In genomic region chr1:230701434-230701833, GRCh38 we compare ENCODE assay signal across 22 cellular contexts. TPM values are rescaled to one million over a fixed set of nuclear protein-coding genes. Genes with fewer than 3 reads are reported as not detected.
"Had no signal": no experiment of that assay in that cellular context is flagged by ENCODE, and none has a peak within 500 bp of the region (broad histone marks: within the 10 kb centered on the region; RNA-seq: fewer than 3 reads in every experiment).

No MANE protein-coding gene starts in this region.

- H3K27me3 ChIP-seq: heart right ventricle, right atrium auricular region, testis, tibial nerve, upper lobe of right lung, vagina had no signal

- H3K9me3 ChIP-seq: heart right ventricle, right atrium auricular region, testis, tibial nerve, upper lobe of right lung, vagina had no signal

- H3K4me3 Mint-ChIP-seq: naive B cell, nephron had no signal

- DNase-seq: effector CD4-positive, alpha-beta T cell; heart right ventricle; kidney glomerular epithelial cell; mammary epithelial cell; naive B cell; small intestine; stimulated activated CD4-positive, alpha-beta T cell treated with anti-CD3 and anti-CD28 coated beads, Interleukin-12 subunit alpha, Interleukin-12 subunit beta, amount 100 ng/mL, for 4 hours; stimulated activated naive CD4-positive, alpha-beta T cell treated with Interleukin-2 at 50 U/mL for 16 hours; testis; upper lobe of right lung had no signal

- H2AFZ ChIP-seq: parathyroid adenoma had no signal

- H3K27ac Mint-ChIP-seq: nephron had no signal

- H3K9ac ChIP-seq: parathyroid adenoma had no signal

- H3K36me3 Mint-ChIP-seq: naive B cell had no signal

- H3K36me3 ChIP-seq: tibial nerve, upper lobe of right lung, vagina had no signal

- H3K9me3 Mint-ChIP-seq: nephron had no signal

- ATAC-seq: heart right ventricle, left lobe of liver, upper lobe of right lung had no signal

- H3K27ac ChIP-seq: coronary artery, heart right ventricle, parathyroid adenoma, right atrium auricular region, testis, tibial nerve, upper lobe of right lung, vagina had no signal

- H3K4me1 Mint-ChIP-seq: naive B cell had no signal

- H3K4me3 ChIP-seq: coronary artery, heart right ventricle, right atrium auricular region, testis, tibial nerve, upper lobe of right lung, vagina had no signal

- H3K4me1 ChIP-seq: testis, tibial nerve, upper lobe of right lung, vagina had no signal

RNA-seq across cellular contexts. Expression of gene AGT, which starts 12.5 kb away (rescaled TPM):
- total RNA-seq: dermis microvascular lymphatic vessel endothelial cell, pulmonary artery endothelial cell had no signal
- polyA plus RNA-seq: mammary epithelial cell had no signal

RNA-seq across cellular contexts. Expression of gene CAPN9, which starts 45.8 kb away (rescaled TPM):
- total RNA-seq: cerebellum, dermis microvascular lymphatic vessel endothelial cell, left lobe of liver, mammary epithelial cell, omental fat pad, pulmonary artery endothelial cell, right atrium auricular region, vagina had no signal
- polyA plus RNA-seq: fibroblast of lung, heart right ventricle, mammary epithelial cell had no signal
